1 cellular context compared by ENCODE assay signal in the genomic region with DNA sequence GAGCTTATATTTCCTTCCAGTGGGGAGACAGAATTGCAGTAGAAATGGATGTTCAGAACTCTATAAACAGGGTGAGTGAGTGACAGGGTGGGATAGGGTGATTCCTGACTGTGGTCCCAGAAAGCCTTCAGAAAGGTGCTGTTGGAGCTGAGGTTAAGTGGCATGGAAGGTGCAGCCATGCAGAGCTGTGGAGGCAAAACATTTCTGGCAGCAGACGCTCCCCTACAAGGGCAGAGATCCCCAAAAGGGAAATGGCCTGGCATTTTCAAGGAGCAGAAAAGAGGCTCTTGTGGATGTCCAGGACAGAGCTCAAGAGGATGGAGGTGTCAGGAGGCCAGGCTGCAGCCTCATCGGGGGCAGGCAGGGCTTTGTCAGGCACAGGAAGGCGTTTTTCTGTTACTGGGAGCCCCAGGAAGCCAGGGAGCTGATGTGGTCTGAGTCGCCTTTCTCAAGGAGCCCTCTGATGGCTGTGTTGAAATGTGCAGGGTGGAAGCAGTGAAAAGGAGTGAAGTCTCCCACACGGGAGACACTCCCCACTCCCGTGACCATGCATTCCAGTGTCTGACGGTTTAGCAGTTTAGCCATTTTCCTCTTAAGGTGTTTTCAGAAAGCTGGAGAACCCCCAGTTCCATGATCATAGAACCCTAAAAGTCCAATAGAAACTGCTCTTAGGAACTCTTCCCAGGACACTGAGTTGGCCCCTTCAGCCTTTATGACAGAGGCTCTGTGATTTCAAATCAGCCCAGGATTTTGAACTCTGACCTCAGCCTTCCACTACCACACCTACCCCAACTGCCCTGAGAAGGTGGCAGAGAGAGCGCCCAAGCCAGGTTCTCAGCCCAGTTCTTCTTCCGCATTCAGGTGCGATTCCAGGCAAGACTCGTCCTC.
TF ChIP-seq lines count a peak whose summit lies in the region.

No MANE protein-coding gene starts in this region.

TF ChIP-seq in WTC11, 78 proteins besides CTCF, POLR2A, EP300 and RAD21 (continued from another document):
- no peak for TF ChIP-seq TEAD4 (CRISPR knock-in tag; IDR thresholded peaks at IDR 0.05)
